ENCODE assay signal across 18 cellular contexts in genomic region chr1:1127551-1128451, GRCh38. TPM values are rescaled to one million over a fixed set of nuclear protein-coding genes. Genes with fewer than 3 reads are reported as not detected.
"Had no signal": no experiment of that assay in that cellular context is flagged by ENCODE, and none has a peak within 500 bp of the region (broad histone marks: within the 10 kb centered on the region; RNA-seq: fewer than 3 reads in every experiment).

No MANE protein-coding gene starts in this region.

- H3K4me3 Mint-ChIP-seq: effector memory CD8-positive, alpha-beta T cell; nephron progenitor cell; WTC11 had no signal

- H3K4me3 ChIP-seq: adrenal gland, smooth muscle cell, thyroid gland had no signal

- DNase-seq: activated CD4-positive, alpha-beta T cell treated with anti-CD3 and anti-CD28 coated beads for 48 hours; activated naive CD4-positive, alpha-beta T cell treated with anti-CD3 and anti-CD28 coated beads, Interleukin-2, amount 50 U/mL, for 16 hours; caudate nucleus; cortex of kidney; effector memory CD8-positive, alpha-beta T cell; hippocampal formation; lower lobe of right lung; nephron progenitor cell; thyroid gland had no signal

- H3K36me3 ChIP-seq: adrenal gland, lower lobe of right lung, thyroid gland had no signal

- H3K9me3 Mint-ChIP-seq: activated T-helper 2 cell treated with anti-CD3 and anti-CD28 coated beads, Interferon-gamma antibody, Interleukin-2, Interleukin-4, amounts not matched to agents 10 μg/mL and 5 μg/mL and 100 μg/mL, durations not matched to agents 14 hours and 24 hours and 36 hours; effector memory CD8-positive, alpha-beta T cell had no signal

- H3K4me1 ChIP-seq: adrenal gland, lower lobe of right lung, thyroid gland had no signal

- ATAC-seq: effector memory CD8-positive, alpha-beta T cell; SK-N-SH treated with all-trans-retinoic acid at 6 μM for 48 hours; WTC11 had no signal

- H3K27me3 ChIP-seq: adrenal gland, thyroid gland had no signal

- H3K27ac ChIP-seq: adrenal gland, epithelial cell of prostate, thyroid gland had no signal

- H3K9me3 ChIP-seq: adrenal gland, lower lobe of right lung, thyroid gland had no signal

- H3K36me3 Mint-ChIP-seq: WTC11 had no signal

- H3K27me3 Mint-ChIP-seq: effector memory CD8-positive, alpha-beta T cell had no signal

- H3K27ac Mint-ChIP-seq: activated T-helper 2 cell treated with anti-CD3 and anti-CD28 coated beads, Interferon-gamma antibody, Interleukin-2, Interleukin-4, amounts not matched to agents 10 μg/mL and 5 μg/mL and 100 μg/mL, durations not matched to agents 14 hours and 24 hours and 36 hours; effector memory CD8-positive, alpha-beta T cell; WTC11 had no signal

RNA-seq across cellular contexts. Expression of gene TTLL10, which starts 45.9 kb away (rescaled TPM):
- total RNA-seq: activated T-helper 2 cell treated with anti-CD3 and anti-CD28 coated beads, Interferon-gamma antibody, Interleukin-2, Interleukin-4, amounts not matched to agents 10 μg/mL and 5 μg/mL and 100 μg/mL, durations not matched to agents 14 hours and 24 hours and 36 hours; adrenal gland; osteocyte; smooth muscle cell had no signal

RNA-seq across cellular contexts. Expression of gene RNF223, which starts 53.7 kb away (rescaled TPM):
- total RNA-seq: activated T-helper 2 cell treated with anti-CD3 and anti-CD28 coated beads, Interferon-gamma antibody, Interleukin-2, Interleukin-4, amounts not matched to agents 10 μg/mL and 5 μg/mL and 100 μg/mL, durations not matched to agents 14 hours and 24 hours and 36 hours; adrenal gland; osteocyte; renal cortical epithelial cell; T-helper 1 cell treated with Interleukin-12 subunit alpha and Interleukin-12 subunit beta and Interleukin-4 antibody, amounts not matched to agents 30 ng/mL and 1 ng/mL, for 36 hours; thyroid gland; WTC11 had no signal
